Comparison of ENCODE assay signal across 2 cellular contexts in genomic region chr6:157513619-157514485, GRCh38.
A peak's percentile ranks its signal among the peaks of the same experiment; 100 is the strongest.
TF ChIP-seq lines count a peak whose summit lies in the region.

No MANE protein-coding gene starts in this region.

TF ChIP-seq in IMR-90, 13 proteins besides CTCF, POLR2A, EP300 and RAD21 (continued from another document):
- TF ChIP-seq ELK1 (IDR thresholded peaks at IDR 0.05; ENCODE audit: borderline replicate concordance, low read depth, low read length) (no peak), USF2 (IDR thresholded peaks at IDR 0.05; ENCODE audit: low read depth, low read length) (no peak), MXI1 (IDR thresholded peaks at IDR 0.05; ENCODE audit: borderline replicate concordance, low read depth, low read length) (no peak), CHD1 (IDR thresholded peaks at IDR 0.05; ENCODE audit: low read depth, low read length) (no peak), SMC3 (IDR thresholded peaks at IDR 0.05; ENCODE audit: low read depth, low read length) (no peak), MAFK (IDR thresholded peaks at IDR 0.05; ENCODE audit: low read depth, low read length) (no peak), NFE2L2 (IDR thresholded peaks at IDR 0.05; ENCODE audit: low read depth, low read length) (no peak), BHLHE40 (IDR thresholded peaks at IDR 0.05; ENCODE audit: low read depth, low read length) (no peak), MAZ (IDR thresholded peaks at IDR 0.05; ENCODE audit: borderline replicate concordance, low read depth, low read length) (no peak)
TF ChIP-seq in IMR-90: peak in this region for 0.

TF ChIP-seq in endothelial cell of umbilical vein, 7 proteins besides CTCF, POLR2A, EP300 and RAD21 (continued from another document):
- peak; percentile 69 for TF ChIP-seq POLR2AphosphoS5 (IDR thresholded peaks at IDR 0.05; ENCODE audit: insufficient read depth, low read depth, low read length)
